17 cellular contexts compared by ENCODE assay signal in the genomic region with DNA sequence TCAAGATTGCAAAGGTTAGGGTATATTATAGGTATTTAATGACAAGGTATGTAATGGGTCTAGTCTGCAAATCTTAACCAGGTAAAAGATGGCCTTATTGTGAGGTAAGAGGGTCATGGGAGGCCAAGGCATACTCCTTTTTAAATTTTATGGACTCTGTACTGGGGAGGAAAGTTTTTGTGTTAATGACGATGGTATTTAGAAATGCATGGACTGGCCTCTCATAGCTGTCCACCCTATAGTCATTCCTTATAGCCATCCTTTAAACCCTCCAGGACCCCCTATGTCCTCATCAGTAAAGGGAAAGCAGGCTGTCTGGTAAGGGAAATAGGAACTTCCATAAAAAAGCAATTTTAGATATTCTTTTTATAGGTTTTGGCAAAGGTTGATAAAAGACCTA. TPM values are rescaled to one million over a fixed set of nuclear protein-coding genes. Genes with fewer than 3 reads are reported as not detected.
DNase-seq lines count a peak whose midpoint lies in the region; ATAC-seq, FAIRE-seq and TF ChIP-seq lines count a peak whose summit lies in the region.
"Had no signal": no experiment of that assay in that cellular context is flagged by ENCODE, and none has a peak within 500 bp of the region (broad histone marks: within the 10 kb centered on the region; RNA-seq: fewer than 3 reads in every experiment).

No MANE protein-coding gene starts in this region.

- H3K4me1 Mint-ChIP-seq in GM23338 (peaks cover 4% of the 10 kb centered on the region), astrocyte (ENCODE audit: low read depth, unreplicated experiment) (peaks cover 15% of the 10 kb centered on the region)

- H4K20me1 ChIP-seq in GM23338 (replicated peaks; ENCODE audit: insufficient read depth), result no peaks in the 10 kb centered on the region
- H4K20me1 ChIP-seq in astrocyte (ENCODE audit: insufficient read depth, low read length), result peaks cover 4% of the 10 kb centered on the region

- peak overlapping the region; percentile 97 for H3K9ac ChIP-seq in astrocyte (ENCODE audit: low read length)

- H3K27ac Mint-ChIP-seq in GM23338 (no peak overlapping the region), astrocyte (ENCODE audit: unreplicated experiment) (no peak overlapping the region)

- H2AFZ ChIP-seq in GM23338 (no peak overlapping the region), astrocyte (ENCODE audit: low read depth, low read length) (no peak overlapping the region)

- CTCF ChIA-PET in A549 (lab: Yijun Ruan, JAX), result no interaction called here

- DNase-seq in A549 (ENCODE audit: low read depth in 1 of 2, low spot score in 1 of 2) (no peak), GM23338 (ENCODE audit: low spot score) (no peak), astrocyte (ENCODE audit: low read depth) (no peak), kidney epithelial cell (ENCODE audit: low read depth) (no peak), NCI-H446 treated with DMSO at 0.1 percent for 48 hours (lab: John Stamatoyannopoulos, UW) (no peak), NCI-H2029 treated with DMSO at 0.1 percent for 48 hours (lab: John Stamatoyannopoulos, UW) (no peak), NCI-H1105 (lab: John Stamatoyannopoulos, UW) (no peak)
- DNase-seq: activated CD4-positive, CD25-positive, alpha-beta regulatory T cell; activated T-cell treated with anti-CD3 and anti-CD28 coated beads, Interleukin-2, amount 50 U/mL, for 72 hours; GF-D8; GOT3; left colon had no signal

- no peak for ATAC-seq in A549
- ATAC-seq in GM23338, result no peak
- ATAC-seq in GM18867 (IDR thresholded peaks at IDR 0.05; ENCODE audit: unreplicated experiment), result no peak
- ATAC-seq: left colon had no signal

- H3K27ac ChIP-seq in A549 (no peak overlapping the region), GM23338 (ENCODE audit: low read depth) (no peak overlapping the region), astrocyte (ENCODE audit: low read depth, low read length) (peak overlapping the region; percentile 99)
- H3K27ac ChIP-seq: RWPE1 had no signal

- 56% methylated on average over 1 of the region's 1 CpG for WGBS in A549 (ENCODE audit: missing lambda C conversion rate)

- no peak for TF ChIP-seq EP300 in A549 (IDR thresholded peaks at IDR 0.05)

- H3K9me2 ChIP-seq in GM23338 (ENCODE audit: insufficient read depth), result no peaks in the 10 kb centered on the region

- H3K79me2 ChIP-seq in GM23338 (replicated peaks; ENCODE audit: insufficient read depth) (peaks cover 78% of the 10 kb centered on the region), astrocyte (ENCODE audit: insufficient read depth, low read length) (peaks cover 87% of the 10 kb centered on the region)

- peaks cover 28% of the 10 kb centered on the region for H3K36me3 Mint-ChIP-seq in GM23338 (ENCODE audit: low read depth)
- peaks cover 2% of the 10 kb centered on the region for H3K36me3 Mint-ChIP-seq in astrocyte (ENCODE audit: low read depth, unreplicated experiment)

- H3K4me2 ChIP-seq in A549, result peak overlapping the region; percentile 97
- peak overlapping the region; percentile 97 for H3K4me2 ChIP-seq in GM23338
- H3K4me2 ChIP-seq in astrocyte (ENCODE audit: low read length), result peak overlapping the region; percentile 93

- no peak for TF ChIP-seq POLR2A in A549 (IDR thresholded peaks at IDR 0.05; ENCODE audit: low read length)

- H3K4me3 ChIP-seq in A549, result peak overlapping the region; percentile 91; the same call in 2 of the 3 replicates
- peak overlapping the region; percentile 80; the same call in 1 of the 2 replicates for H3K4me3 ChIP-seq in GM23338
- peak overlapping the region; percentile 92 for H3K4me3 ChIP-seq in astrocyte (ENCODE audit: insufficient read depth, low read depth, low read length)
- H3K4me3 ChIP-seq in kidney epithelial cell (ENCODE audit: low read depth, low read length), result peak overlapping the region; percentile 80

- FAIRE-seq in A549 (lab: Jason Lieb, UNC) (no peak), astrocyte (lab: Jason Lieb, UNC) (no peak)

- H3K27me3 ChIP-seq in GM23338 (ENCODE audit: insufficient read depth), result no peaks in the 10 kb centered on the region
- no peaks in the 10 kb centered on the region for H3K27me3 ChIP-seq in astrocyte (ENCODE audit: insufficient read depth, low read length)
- no peaks in the 10 kb centered on the region for H3K27me3 ChIP-seq in kidney epithelial cell (ENCODE audit: control insufficient read depth, insufficient read depth, low read length)

- no peak overlapping the region for H3K4me3 Mint-ChIP-seq in GM23338
- no peak overlapping the region for H3K4me3 Mint-ChIP-seq in astrocyte (ENCODE audit: unreplicated experiment)

- POLR2A ChIA-PET in A549 (lab: Yijun Ruan, JAX), result no interaction called here

- no peak for TF ChIP-seq CTCF in A549 (IDR thresholded peaks at IDR 0.05)
- TF ChIP-seq CTCF in GM23338 (conservative IDR thresholded peaks at IDR 0.05; ENCODE audit: low read depth in 2 of 2), result no peak
- TF ChIP-seq CTCF in astrocyte (IDR thresholded peaks at IDR 0.05; ENCODE audit: insufficient read depth, low read depth, low read length), result no peak
- TF ChIP-seq CTCF in kidney epithelial cell (IDR thresholded peaks at IDR 0.05; ENCODE audit: insufficient read depth, low read length, poor library complexity, severe bottlenecking), result no peak

- H3K27me3 Mint-ChIP-seq in GM23338 (ENCODE audit: insufficient read depth, low read depth, poor library complexity), result no peaks in the 10 kb centered on the region
- no peaks in the 10 kb centered on the region for H3K27me3 Mint-ChIP-seq in astrocyte (ENCODE audit: low read depth, unreplicated experiment)

- H3K9me3 Mint-ChIP-seq in GM23338 (peaks cover 17% of the 10 kb centered on the region), astrocyte (ENCODE audit: unreplicated experiment) (no peaks in the 10 kb centered on the region)
- H3K9me3 Mint-ChIP-seq: activated T-cell treated with anti-CD3 and anti-CD28 coated beads, Interleukin-2, amount 50 U/mL, for 72 hours had no signal

- no peak for TF ChIP-seq RAD21 in A549 (conservative IDR thresholded peaks at IDR 0.05 in 1 of 2, IDR thresholded peaks at IDR 0.05 in 1 of 2)

- no peaks in the 10 kb centered on the region for H3F3A ChIP-seq in GM23338 (replicated peaks; ENCODE audit: low read depth)

- H3K9me3 ChIP-seq in A549, result no peaks in the 10 kb centered on the region
- H3K9me3 ChIP-seq in astrocyte (ENCODE audit: insufficient read depth, low read depth, low read length), result no peaks in the 10 kb centered on the region

- H3K36me3 ChIP-seq in GM23338 (ENCODE audit: insufficient read depth) (peaks cover 7% of the 10 kb centered on the region; the same call in 1 of the 2 replicates), astrocyte (ENCODE audit: insufficient read depth, low read length) (no peaks in the 10 kb centered on the region), kidney epithelial cell (ENCODE audit: control insufficient read depth, insufficient read depth, low read length) (no peaks in the 10 kb centered on the region)

- H3K4me1 ChIP-seq in A549, result peaks cover 35% of the 10 kb centered on the region; the same call in 2 of the 3 replicates
- H3K4me1 ChIP-seq in GM23338 (ENCODE audit: insufficient read depth), result no peaks in the 10 kb centered on the region
- peaks cover 20% of the 10 kb centered on the region for H3K4me1 ChIP-seq in astrocyte (ENCODE audit: insufficient read depth, low read length)

TF ChIP-seq in A549, 52 proteins besides CTCF, POLR2A, EP300 and RAD21:
- no peak for TF ChIP-seq POLR2AphosphoS2 (conservative IDR thresholded peaks at IDR 0.05; ENCODE audit: low read length)
- TF ChIP-seq EHF (CRISPR knock-in tag; IDR thresholded peaks at IDR 0.05), result no peak
TF ChIP-seq in A549: peak in this region for 0.

TF ChIP-seq in GM23338, 12 proteins besides CTCF, POLR2A, EP300 and RAD21 (continues in another document):
- TF ChIP-seq CREB1 (CRISPR knock-in tag; IDR thresholded peaks at IDR 0.05; ENCODE audit: low read depth), result no peak

RNA-seq across cellular contexts. Expression of a gene that starts 1.5 kb away (rescaled TPM):
- polyA plus RNA-seq in A549 (2011; rRNA removed) (41.4 and 70.7 TPM in 2 replicates), A549 (2017; fragmentation: RNase III; extraction: RNeasy Plus Mini Kit Qiagen cat#74134 plus additional on column Dnase treatment) (35.6 to 39.6 TPM (median 36.5 TPM) in 3 replicates), GM23338 (2016; fragmentation: Nextera tagmentation; extraction: Ambion mirVana) (157 and 200 TPM in 2 replicates)
- 8.4 and 10.5 TPM in 2 replicates for polyA plus RNA-seq in A549 (2012; cell fraction: cytosol; rRNA removed)
- polyA plus RNA-seq in A549 (2012; cell fraction: nucleus; rRNA removed), result 2.6 and 3.9 TPM in 2 replicates
- 3.0 and 3.9 TPM in 2 replicates for polyA minus RNA-seq in A549 (2011; rRNA and poly(A)+ RNA removed)
- 24.1 and 34.5 TPM in 2 replicates for total RNA-seq in GM23338 (2014; rRNA removed; shearing (Covaris generic))
- total RNA-seq in astrocyte (46.8 and 53.4 TPM in 2 replicates), kidney epithelial cell (30.3 and 32.7 TPM in 2 replicates)

RNA-seq across cellular contexts. Expression of a gene that starts 1.8 kb away (rescaled TPM):
- polyA plus RNA-seq in A549 (2011; rRNA removed) (16.8 and 18.4 TPM in 2 replicates), A549 (2017; fragmentation: RNase III; extraction: RNeasy Plus Mini Kit Qiagen cat#74134 plus additional on column Dnase treatment) (3.6 to 3.9 TPM (median 3.8 TPM) in 3 replicates), GM23338 (2016; fragmentation: Nextera tagmentation; extraction: Ambion mirVana) (13.0 and 13.9 TPM in 2 replicates)
- polyA plus RNA-seq in A549 (2012; cell fraction: cytosol; rRNA removed), result 3.0 and 3.9 TPM in 2 replicates
- 3.8 and 4.3 TPM in 2 replicates for polyA plus RNA-seq in A549 (2012; cell fraction: nucleus; rRNA removed)
- polyA minus RNA-seq in A549 (2011; rRNA and poly(A)+ RNA removed), result 26.0 and 27.1 TPM in 2 replicates
- 26.5 and 28.9 TPM in 2 replicates for total RNA-seq in GM23338 (2014; rRNA removed; shearing (Covaris generic))
- total RNA-seq in astrocyte (25.8 and 27.9 TPM in 2 replicates), kidney epithelial cell (12.0 and 24.7 TPM in 2 replicates)

RNA-seq across cellular contexts. Expression of a gene that starts 50.8 kb away (rescaled TPM):
- not detected in 2 replicates for polyA plus RNA-seq in A549 (2011; rRNA removed)
- not detected in 2 replicates for polyA plus RNA-seq in A549 (2012; cell fraction: cytosol; rRNA removed)
- not detected in 2 replicates for polyA plus RNA-seq in A549 (2012; cell fraction: nucleus; rRNA removed)
- not detected in 3 replicates for polyA plus RNA-seq in A549 (2017; fragmentation: RNase III; extraction: RNeasy Plus Mini Kit Qiagen cat#74134 plus additional on column Dnase treatment)
- polyA minus RNA-seq in A549 (2011; rRNA and poly(A)+ RNA removed), result not detected in 2 replicates
- not detected in 2 replicates for total RNA-seq in GM23338 (2014; rRNA removed; shearing (Covaris generic))
- not detected in 2 replicates for polyA plus RNA-seq in GM23338 (2016; fragmentation: Nextera tagmentation; extraction: Ambion mirVana)
- total RNA-seq in astrocyte, result not detected in 2 replicates
- not detected in 2 replicates for total RNA-seq in kidney epithelial cell
- total RNA-seq: activated T-cell treated with anti-CD3 and anti-CD28 coated beads, Interleukin-2, amount 50 U/mL, for 72 hours; fibroblast of villous mesenchyme; left colon; temporal lobe had no signal
- polyA plus RNA-seq: BJ had no signal
